13 cellular contexts compared by ENCODE assay signal in the genomic region with DNA sequence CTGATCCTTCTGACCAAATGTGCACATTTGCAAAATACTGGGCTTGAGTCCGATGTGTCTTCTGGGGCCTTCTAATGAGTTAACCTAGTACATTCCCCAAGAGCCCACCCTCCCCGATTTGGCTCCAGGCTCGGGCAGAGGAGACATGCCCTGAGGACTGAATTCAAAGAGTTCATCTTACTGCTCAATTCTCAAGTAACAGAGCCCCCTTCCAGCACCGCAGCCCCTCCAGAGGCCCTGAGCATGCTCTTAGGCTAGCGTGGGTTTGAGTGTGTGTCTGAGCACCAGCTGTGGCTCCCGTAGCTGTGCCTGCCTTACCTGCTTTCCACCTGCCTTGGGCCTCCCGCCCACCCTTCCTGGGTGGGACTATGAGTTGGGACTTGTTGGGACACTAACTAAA.
DNase-seq lines count a peak whose midpoint lies in the region; ATAC-seq and TF ChIP-seq lines count a peak whose summit lies in the region.
"Had no signal": no experiment of that assay in that cellular context is flagged by ENCODE, and none has a peak within 500 bp of the region (broad histone marks: within the 10 kb centered on the region; RNA-seq: fewer than 3 reads in every experiment).

No MANE protein-coding gene starts in this region.

- peaks cover 38% of the 10 kb centered on the region for H3K4me1 Mint-ChIP-seq in stimulated activated naive CD8-positive, alpha-beta T cell treated with anti-CD3 and anti-CD28 coated beads, Interleukin-15, Interleukin-2, amounts not matched to agents 100 ng/mL and 50 ng/mL, for 24 hours (ENCODE audit: low read depth)
- peaks cover 47% of the 10 kb centered on the region for H3K4me1 Mint-ChIP-seq in activated CD8-positive, alpha-beta T cell treated with anti-CD3 and anti-CD28 coated beads for 36 hours (ENCODE audit: low read depth)
- H3K4me1 Mint-ChIP-seq in mesothelial cell of epicardium, result peaks cover 73% of the 10 kb centered on the region
- peaks cover 14% of the 10 kb centered on the region for H3K4me1 Mint-ChIP-seq in osteocyte (ENCODE audit: unreplicated experiment)

- CTCF ChIA-PET in activated CD8-positive, alpha-beta T cell treated with anti-CD3 and anti-CD28 coated beads for 36 hours (lab: Charles Lee), result no interaction called here

- peak overlapping the region; percentile 56 for H3K27ac Mint-ChIP-seq in stimulated activated naive CD8-positive, alpha-beta T cell treated with anti-CD3 and anti-CD28 coated beads, Interleukin-15, Interleukin-2, amounts not matched to agents 100 ng/mL and 50 ng/mL, for 24 hours
- peak overlapping the region; percentile 89 for H3K27ac Mint-ChIP-seq in activated CD8-positive, alpha-beta T cell treated with anti-CD3 and anti-CD28 coated beads for 36 hours
- H3K27ac Mint-ChIP-seq in mesothelial cell of epicardium (peak overlapping the region; percentile 41), osteocyte (ENCODE audit: unreplicated experiment) (no peak overlapping the region)

- ATAC-seq in stimulated activated naive CD8-positive, alpha-beta T cell treated with anti-CD3 and anti-CD28 coated beads, Interleukin-15, Interleukin-2, amounts not matched to agents 100 U/mL and 50 U/mL, for 24 hours, result no peak
- ATAC-seq in activated CD8-positive, alpha-beta T cell treated with anti-CD3 and anti-CD28 coated beads for 36 hours, result no peak

- H3K9me3 Mint-ChIP-seq in stimulated activated naive CD8-positive, alpha-beta T cell treated with anti-CD3 and anti-CD28 coated beads, Interleukin-15, Interleukin-2, amounts not matched to agents 100 ng/mL and 50 ng/mL, for 24 hours, result no peaks in the 10 kb centered on the region
- H3K9me3 Mint-ChIP-seq in activated CD8-positive, alpha-beta T cell treated with anti-CD3 and anti-CD28 coated beads for 36 hours, result no peaks in the 10 kb centered on the region
- H3K9me3 Mint-ChIP-seq in mesothelial cell of epicardium, result no peaks in the 10 kb centered on the region
- H3K9me3 Mint-ChIP-seq in osteocyte (ENCODE audit: unreplicated experiment), result no peaks in the 10 kb centered on the region

- H3K4me3 Mint-ChIP-seq in stimulated activated naive CD8-positive, alpha-beta T cell treated with anti-CD3 and anti-CD28 coated beads, Interleukin-15, Interleukin-2, amounts not matched to agents 100 ng/mL and 50 ng/mL, for 24 hours, result no peak overlapping the region
- peak overlapping the region; percentile 56 for H3K4me3 Mint-ChIP-seq in activated CD8-positive, alpha-beta T cell treated with anti-CD3 and anti-CD28 coated beads for 36 hours
- no peak overlapping the region for H3K4me3 Mint-ChIP-seq in mesothelial cell of epicardium
- no peak overlapping the region for H3K4me3 Mint-ChIP-seq in osteocyte (ENCODE audit: unreplicated experiment)

- no peak for TF ChIP-seq CTCF in activated CD8-positive, alpha-beta T cell treated with anti-CD3 and anti-CD28 coated beads for 36 hours (IDR thresholded peaks at IDR 0.05)
- TF ChIP-seq CTCF in mesothelial cell of epicardium (IDR thresholded peaks at IDR 0.05; ENCODE audit: unreplicated experiment) (no peak), osteocyte (IDR thresholded peaks at IDR 0.05) (no peak)

- DNase-seq in stimulated activated naive CD8-positive, alpha-beta T cell treated with anti-CD3 and anti-CD28 coated beads, Interleukin-15, Interleukin-2, amounts not matched to agents 100 U/mL and 50 U/mL, for 24 hours, result no peak
- peak; percentile 15 for DNase-seq in activated CD8-positive, alpha-beta T cell treated with anti-CD3 and anti-CD28 coated beads for 36 hours
- DNase-seq in mesothelial cell of epicardium (ENCODE audit: low spot score in 2 of 2, unreplicated experiment in 2 of 2) (no peak), NCI-H146 treated with DMSO at 0.1 percent for 48 hours (lab: John Stamatoyannopoulos, UW; ENCODE audit: unreplicated experiment) (no peak), hippocampal formation (lab: John Stamatoyannopoulos, UW) (no peak), osteocyte (ENCODE audit: extremely low spot score, unreplicated experiment) (no peak), cerebellar nuclear complex (lab: John Stamatoyannopoulos, UW) (no peak)
- DNase-seq: anterior cingulate cortex; foreskin fibroblast; NCI-H187; SHP77 treated with DMSO at 0.1 percent for 48 hours; stimulated activated CD4-positive, alpha-beta T cell treated with anti-CD3 and anti-CD28 coated beads, Interleukin-4, amount 100 ng/mL, for 1 hour had no signal

- POLR2A ChIA-PET in activated CD8-positive, alpha-beta T cell treated with anti-CD3 and anti-CD28 coated beads for 36 hours (lab: Charles Lee), result no interaction called here

- no peaks in the 10 kb centered on the region for H3K36me3 Mint-ChIP-seq in stimulated activated naive CD8-positive, alpha-beta T cell treated with anti-CD3 and anti-CD28 coated beads, Interleukin-15, Interleukin-2, amounts not matched to agents 100 ng/mL and 50 ng/mL, for 24 hours (ENCODE audit: low read depth)
- no peaks in the 10 kb centered on the region for H3K36me3 Mint-ChIP-seq in activated CD8-positive, alpha-beta T cell treated with anti-CD3 and anti-CD28 coated beads for 36 hours (ENCODE audit: low read depth)
- no peaks in the 10 kb centered on the region for H3K36me3 Mint-ChIP-seq in mesothelial cell of epicardium
- no peaks in the 10 kb centered on the region for H3K36me3 Mint-ChIP-seq in osteocyte (ENCODE audit: unreplicated experiment)

- H3K27me3 Mint-ChIP-seq in stimulated activated naive CD8-positive, alpha-beta T cell treated with anti-CD3 and anti-CD28 coated beads, Interleukin-15, Interleukin-2, amounts not matched to agents 100 ng/mL and 50 ng/mL, for 24 hours, result no peaks in the 10 kb centered on the region
- H3K27me3 Mint-ChIP-seq in activated CD8-positive, alpha-beta T cell treated with anti-CD3 and anti-CD28 coated beads for 36 hours, result no peaks in the 10 kb centered on the region
- no peaks in the 10 kb centered on the region for H3K27me3 Mint-ChIP-seq in mesothelial cell of epicardium (ENCODE audit: low read depth)
- peaks cover 13% of the 10 kb centered on the region for H3K27me3 Mint-ChIP-seq in osteocyte (ENCODE audit: unreplicated experiment)

- intact Hi-C loops in activated CD8-positive, alpha-beta T cell treated with anti-CD3 and anti-CD28 coated beads for 36 hours (cut with micrococcal nuclease), result no loop called here
